ENCODE assay signal across 12 cellular contexts in genomic region chr7:86598311-86598710, GRCh38. TPM values are rescaled to one million over a fixed set of nuclear protein-coding genes. Genes with fewer than 3 reads are reported as not detected.
A peak's percentile ranks its signal among the peaks of the same experiment; 100 is the strongest.
DNase-seq lines count a peak whose midpoint lies in the region; ATAC-seq and TF ChIP-seq lines count a peak whose summit lies in the region.
"Had no signal": no experiment of that assay in that cellular context is flagged by ENCODE, and none has a peak within 500 bp of the region (broad histone marks: within the 10 kb centered on the region; RNA-seq: fewer than 3 reads in every experiment).

No MANE protein-coding gene starts in this region.

- H3K27ac Mint-ChIP-seq in MCF 10A (ENCODE audit: low read depth, unreplicated experiment) = no peak overlapping the region
- H3K27ac Mint-ChIP-seq: activated naive CD4-positive, alpha-beta T cell treated with anti-CD3 and anti-CD28 coated beads for 36 hours had no signal

- DNase-seq in MCF 10A (ENCODE audit: unreplicated experiment) (peak; percentile 22), mammary epithelial cell (no peak), M059J (ENCODE audit: low read depth) (peak; percentile 11), brain microvascular endothelial cell (no peak)
- DNase-seq: activated CD4-positive, alpha-beta T cell treated with anti-CD3 and anti-CD28 coated beads for 1 hour; activated naive CD4-positive, alpha-beta T cell treated with anti-CD3 and anti-CD28 coated beads for 36 hours; MM.1S had no signal

- no peak overlapping the region for H3K4me3 ChIP-seq in mammary epithelial cell (replicated peaks in 1 of 3; ENCODE audit: insufficient read depth in 1 of 3, low read depth in 2 of 3, low read length in 3 of 3)
- H3K4me3 ChIP-seq in brain microvascular endothelial cell (ENCODE audit: low read depth, low read length) = no peak overlapping the region

- H3K27ac ChIP-seq in mammary epithelial cell (ENCODE audit: insufficient read depth, low read depth, low read length) (no peak overlapping the region), brain microvascular endothelial cell (no peak overlapping the region)

- no peaks in the 10 kb centered on the region for H3K79me2 ChIP-seq in mammary epithelial cell (ENCODE audit: insufficient read depth, low read length)

- no peak overlapping the region for H3K4me3 Mint-ChIP-seq in MCF 10A (ENCODE audit: unreplicated experiment)
- H3K4me3 Mint-ChIP-seq: activated naive CD4-positive, alpha-beta T cell treated with anti-CD3 and anti-CD28 coated beads for 36 hours had no signal

- no peaks in the 10 kb centered on the region for H3K36me3 Mint-ChIP-seq in MCF 10A (ENCODE audit: insufficient read depth, unreplicated experiment)

- peaks cover 3% of the 10 kb centered on the region for H3K9me3 ChIP-seq in mammary epithelial cell (replicated peaks; ENCODE audit: insufficient read depth, low read length)

- H3K27me3 ChIP-seq in mammary epithelial cell (ENCODE audit: insufficient read depth, low read length) (no peaks in the 10 kb centered on the region), brain microvascular endothelial cell (replicated peaks) (no peaks in the 10 kb centered on the region)

- dilution Hi-C loops in mammary epithelial cell (cut with HindIII; ENCODE audit: low sequenced_read_pairs) = no loop called here

- WGBS in mammary epithelial cell (ENCODE audit: low coverage, missing lambda C conversion rate) = 67% methylated on average over 14 of the region's 15 CpGs

- TF ChIP-seq CTCF in MCF 10A (IDR thresholded peaks at IDR 0.05; ENCODE audit: unreplicated experiment) (no peak), mammary epithelial cell (conservative IDR thresholded peaks at IDR 0.05 in 1 of 2, IDR thresholded peaks at IDR 0.05 in 1 of 2; ENCODE audit: extremely low read depth in 1 of 2, insufficient read depth in 1 of 2, low read depth in 1 of 2, low read length in 2 of 2) (no peak), brain microvascular endothelial cell (IDR thresholded peaks at IDR 0.05; ENCODE audit: low read depth, low read length, missing control alignments) (peak; percentile 3)

- ATAC-seq in GM18870 (IDR thresholded peaks at IDR 0.05; ENCODE audit: unreplicated experiment) (no peak), HG02973 (IDR thresholded peaks at IDR 0.05; ENCODE audit: unreplicated experiment) (no peak), GM18873 (IDR thresholded peaks at IDR 0.05; ENCODE audit: low FRiP score, unreplicated experiment) (no peak), GM19452 (IDR thresholded peaks at IDR 0.05; ENCODE audit: unreplicated experiment) (no peak)

- POLR2A ChIA-PET in MCF 10A (lab: Yijun Ruan, JAX) = no interaction called here

- BruUV-seq in MCF 10A (replicated peaks; lab: Mats Ljungman, UMichigan) (no TSS peak), mammary epithelial cell (replicated peaks; lab: Mats Ljungman, UMichigan) (no TSS peak)

- H3K4me2 ChIP-seq in mammary epithelial cell (ENCODE audit: insufficient read depth, low read depth, low read length) = no peak overlapping the region

- H4K20me1 ChIP-seq in mammary epithelial cell (ENCODE audit: insufficient read depth, low read length) = no peaks in the 10 kb centered on the region

- intact Hi-C loops in MCF 10A (cut with micrococcal nuclease) (no loop called here), mammary epithelial cell (cut with micrococcal nuclease) (no loop called here)

- H3K36me3 ChIP-seq in mammary epithelial cell (ENCODE audit: insufficient read depth, low read length) = no peaks in the 10 kb centered on the region
- H3K36me3 ChIP-seq in brain microvascular endothelial cell (replicated peaks) = no peaks in the 10 kb centered on the region

- no peak overlapping the region for H3K9ac ChIP-seq in mammary epithelial cell (ENCODE audit: insufficient read depth, low read length)

- H3K9me3 Mint-ChIP-seq in MCF 10A (ENCODE audit: unreplicated experiment) = no peaks in the 10 kb centered on the region
- H3K9me3 Mint-ChIP-seq: activated naive CD4-positive, alpha-beta T cell treated with anti-CD3 and anti-CD28 coated beads for 36 hours had no signal

- peaks cover 47% of the 10 kb centered on the region for H3K27me3 Mint-ChIP-seq in MCF 10A (ENCODE audit: insufficient read depth, unreplicated experiment)

- no peaks in the 10 kb centered on the region for H3K4me1 Mint-ChIP-seq in MCF 10A (ENCODE audit: insufficient read depth, unreplicated experiment)

- no peaks in the 10 kb centered on the region for H3K4me1 ChIP-seq in mammary epithelial cell (ENCODE audit: insufficient read depth, low read length)

- in situ Hi-C loops in mammary epithelial cell (cut with MboI; ENCODE audit: low sequenced_read_pairs in 2 of 2) = no loop called here
- in situ Hi-C loops in brain microvascular endothelial cell (cut with HindIII; ENCODE audit: low pct_ligation_motif_present, low sequenced_read_pairs) = no loop called here

- no peak overlapping the region for H2AFZ ChIP-seq in mammary epithelial cell (ENCODE audit: low read depth, low read length)

- CTCF ChIA-PET in MCF 10A (lab: Yijun Ruan, JAX) = interaction anchor here (0.7 kb wide), 1 partner anchor 299 kb away, joined by 3 read pairs; no protein-coding TSS in a partner anchor
- CTCF ChIA-PET in mammary epithelial cell (lab: Charles Lee; ENCODE audit: low non-redundant PET) = no interaction called here

RNA-seq across cellular contexts. Expression of gene GRM3, which starts 45.4 kb away (rescaled TPM):
- total RNA-seq in MCF 10A (2022) = not detected in 2 replicates
- not detected for total RNA-seq in mammary epithelial cell
- polyA plus RNA-seq in mammary epithelial cell = not detected
- not detected for polyA minus RNA-seq in mammary epithelial cell
- total RNA-seq in M059J (2014; rRNA removed; shearing (Covaris generic)) = not detected in 2 replicates
- total RNA-seq: activated naive CD4-positive, alpha-beta T cell treated with anti-CD3 and anti-CD28 coated beads for 36 hours; dermis microvascular lymphatic vessel endothelial cell had no signal

Comparison
In these comparisons a context has a peak if more than half of its experiments do, and no peak if none do; other contexts are left out.
1. DNase-seq: peak in MCF 10A (single experiment) and M059J (single experiment); none in mammary epithelial cell (single experiment) and brain microvascular endothelial cell (single experiment).